In genomic region chr16:80971814-80972213, GRCh38 we compare ENCODE assay signal across 10 cellular contexts. TPM values are rescaled to one million over a fixed set of nuclear protein-coding genes. Genes with fewer than 3 reads are reported as not detected.
A peak's percentile ranks its signal among the peaks of the same experiment; 100 is the strongest.
DNase-seq lines count a peak whose midpoint lies in the region; ATAC-seq and TF ChIP-seq lines count a peak whose summit lies in the region.
"Had no signal": no experiment of that assay in that cellular context is flagged by ENCODE, and none has a peak within 500 bp of the region (broad histone marks: within the 10 kb centered on the region; RNA-seq: fewer than 3 reads in every experiment).

No MANE protein-coding gene starts in this region.

- DNase-seq in activated T-cell treated with anti-CD3 and anti-CD28 coated beads, Interleukin-2, amount 50 U/mL, for 24 hours: no peak
- DNase-seq in activated T-cell treated with anti-CD3 and anti-CD28 coated beads, Interleukin-2, amount 50 U/mL, for 1 hour: no peak
- DNase-seq in natural killer cell (no peak), NCI-H1092 (lab: John Stamatoyannopoulos, UW) (no peak), GM23338 (ENCODE audit: low spot score) (no peak)
- DNase-seq: GDM1, psoas muscle had no signal

- ATAC-seq in HG02571 (IDR thresholded peaks at IDR 0.05; ENCODE audit: unreplicated experiment) (peak; percentile 78), HG03565 (IDR thresholded peaks at IDR 0.05; ENCODE audit: unreplicated experiment) (peak; percentile 57), natural killer cell (no peak), GM21528 (IDR thresholded peaks at IDR 0.05; ENCODE audit: low FRiP score, unreplicated experiment) (no peak), GM23338 (no peak)

- no peaks in the 10 kb centered on the region for H3F3A ChIP-seq in GM23338 (replicated peaks; ENCODE audit: low read depth)

- peaks cover 5% of the 10 kb centered on the region; the same call in 1 of the 2 replicates for H4K20me1 ChIP-seq in GM23338 (replicated peaks; ENCODE audit: insufficient read depth)

- no peak overlapping the region for H2AFZ ChIP-seq in GM23338

- H3K27me3 ChIP-seq in GM23338 (ENCODE audit: insufficient read depth): no peaks in the 10 kb centered on the region

- H3K4me2 ChIP-seq in GM23338: no peak overlapping the region

- peaks cover 11% of the 10 kb centered on the region for H3K4me1 Mint-ChIP-seq in activated T-cell treated with anti-CD3 and anti-CD28 coated beads, Interleukin-2, amount 50 U/mL, for 24 hours (ENCODE audit: low read depth)
- peaks cover 0 to 8% of the 10 kb centered on the region in 2 donors for H3K4me1 Mint-ChIP-seq in natural killer cell
- H3K4me1 Mint-ChIP-seq in GM23338: peaks cover 2% of the 10 kb centered on the region; the same call in 2 of the 3 replicates

- H3K4me3 ChIP-seq in GM23338: no peak overlapping the region
- H3K4me3 ChIP-seq: psoas muscle had no signal

- no peaks in the 10 kb centered on the region for H3K27me3 Mint-ChIP-seq in activated T-cell treated with anti-CD3 and anti-CD28 coated beads, Interleukin-2, amount 50 U/mL, for 24 hours
- H3K27me3 Mint-ChIP-seq in natural killer cell (ENCODE audit: low read depth in 2 of 2) (no peaks in the 10 kb centered on the region), GM23338 (ENCODE audit: insufficient read depth, low read depth, poor library complexity) (peaks cover 2% of the 10 kb centered on the region)

- TF ChIP-seq CTCF in natural killer cell (IDR thresholded peaks at IDR 0.05): no peak
- TF ChIP-seq CTCF in GM23338 (conservative IDR thresholded peaks at IDR 0.05; ENCODE audit: low read depth in 2 of 2): no peak

- no peak overlapping the region for H3K27ac ChIP-seq in GM23338 (ENCODE audit: low read depth)
- H3K27ac ChIP-seq: psoas muscle had no signal

- no peaks in the 10 kb centered on the region for H3K36me3 ChIP-seq in GM23338 (ENCODE audit: insufficient read depth)

- H3K27ac Mint-ChIP-seq in activated T-cell treated with anti-CD3 and anti-CD28 coated beads, Interleukin-2, amount 50 U/mL, for 24 hours: peak overlapping the region; percentile 79
- H3K27ac Mint-ChIP-seq in natural killer cell (peak overlapping the region; percentile 13 to 41), GM23338 (no peak overlapping the region)

- peaks cover 66% of the 10 kb centered on the region for H3K36me3 Mint-ChIP-seq in activated T-cell treated with anti-CD3 and anti-CD28 coated beads, Interleukin-2, amount 50 U/mL, for 24 hours (ENCODE audit: low read depth)
- H3K36me3 Mint-ChIP-seq in natural killer cell (peaks cover 6% of the 10 kb centered on the region), GM23338 (ENCODE audit: low read depth) (no peaks in the 10 kb centered on the region; the same call in 2 of the 3 replicates)

- no peaks in the 10 kb centered on the region for H3K9me2 ChIP-seq in GM23338 (ENCODE audit: insufficient read depth)

- H3K9me3 Mint-ChIP-seq in activated T-cell treated with anti-CD3 and anti-CD28 coated beads, Interleukin-2, amount 50 U/mL, for 24 hours: no peaks in the 10 kb centered on the region
- no peaks in the 10 kb centered on the region for H3K9me3 Mint-ChIP-seq in natural killer cell
- H3K9me3 Mint-ChIP-seq in GM23338: no peaks in the 10 kb centered on the region

- no peak overlapping the region for H3K4me3 Mint-ChIP-seq in activated T-cell treated with anti-CD3 and anti-CD28 coated beads, Interleukin-2, amount 50 U/mL, for 24 hours
- no peak overlapping the region for H3K4me3 Mint-ChIP-seq in natural killer cell
- no peak overlapping the region for H3K4me3 Mint-ChIP-seq in GM23338

- H3K79me2 ChIP-seq in GM23338 (replicated peaks; ENCODE audit: insufficient read depth): no peaks in the 10 kb centered on the region

- intact Hi-C loops in natural killer cell (cut with micrococcal nuclease): no loop called here

- H3K4me1 ChIP-seq in GM23338 (ENCODE audit: insufficient read depth): no peaks in the 10 kb centered on the region
- H3K4me1 ChIP-seq: psoas muscle had no signal

TF ChIP-seq in GM23338, 12 proteins besides CTCF, POLR2A, EP300 and RAD21 (continues in another document):
- TF ChIP-seq ZNF331 (CRISPR knock-in tag; IDR thresholded peaks at IDR 0.05; ENCODE audit: low read depth) (no peak), CREB1 (CRISPR knock-in tag; IDR thresholded peaks at IDR 0.05; ENCODE audit: low read depth) (no peak), ZNF462 (CRISPR knock-in tag; IDR thresholded peaks at IDR 0.05) (no peak), ETS1 (IDR thresholded peaks at IDR 0.05) (no peak), NANOG (IDR thresholded peaks at IDR 0.05; ENCODE audit: borderline replicate concordance) (no peak), ZNF114 (CRISPR knock-in tag; IDR thresholded peaks at IDR 0.05) (no peak), STAT1 (IDR thresholded peaks at IDR 0.05; ENCODE audit: unreplicated experiment) (no peak), EZH2phosphoT487 (IDR thresholded peaks at IDR 0.05; ENCODE audit: unreplicated experiment) (no peak), POLR2AphosphoS5 (IDR thresholded peaks at IDR 0.05; ENCODE audit: low read depth) (no peak), EZH2 (IDR thresholded peaks at IDR 0.05; ENCODE audit: low read depth, unreplicated experiment) (no peak)

RNA-seq across cellular contexts. Expression of gene CMC2, which starts 34.9 kb away (rescaled TPM):
- total RNA-seq in natural killer cell: 10 to 100 TPM; 52.3 to 63.5 (median 63.2) TPM
- total RNA-seq in GM23338 (2014; rRNA removed; shearing (Covaris generic)): 35.7 and 63.3 TPM in 2 replicates
- 211 and 241 TPM in 2 replicates for polyA plus RNA-seq in GM23338 (2016; fragmentation: Nextera tagmentation; extraction: Ambion mirVana)

RNA-seq across cellular contexts. Expression of gene CENPN, which starts 35.2 kb away (rescaled TPM):
- 10 to 100 TPM in 1 of 3 donors, 1 to 10 TPM in 2; 6.6 to 11.6 (median 9.0) TPM for total RNA-seq in natural killer cell
- total RNA-seq in GM23338 (2014; rRNA removed; shearing (Covaris generic)): 43.6 and 54.9 TPM in 2 replicates
- polyA plus RNA-seq in GM23338 (2016; fragmentation: Nextera tagmentation; extraction: Ambion mirVana): 59.0 and 80.8 TPM in 2 replicates

Comparison
In these comparisons a context has a peak if more than half of its experiments do, and no peak if none do; other contexts are left out.
1. ATAC-seq: peak in HG02571 (single experiment) and HG03565 (single experiment); none in natural killer cell (0 of 3), GM21528 (single experiment) and GM23338 (single experiment).